ENCODE assay signal across 1 cellular context in the genomic region with DNA sequence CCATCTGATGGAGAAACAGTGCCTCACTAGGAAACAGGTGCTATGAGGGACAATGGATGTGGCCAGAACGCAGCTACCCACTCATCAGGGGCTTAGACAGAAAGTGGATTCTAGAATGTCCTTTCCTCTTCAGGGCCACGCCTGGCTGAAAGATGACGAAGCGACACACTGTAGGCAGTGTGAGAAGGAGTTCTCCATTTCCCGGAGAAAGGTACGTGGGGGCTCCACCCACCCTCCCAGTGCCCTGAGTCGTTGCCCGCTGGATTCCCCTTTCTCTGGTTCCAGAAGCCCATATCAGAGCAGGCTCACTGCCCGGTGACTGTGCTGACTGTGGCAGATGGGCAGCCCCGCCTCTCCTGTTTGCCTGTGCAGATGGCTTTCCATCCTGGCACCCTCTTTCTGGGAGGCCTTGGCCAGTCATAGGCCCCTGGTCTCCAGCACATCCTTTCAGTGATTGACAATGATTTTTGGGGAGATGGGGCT.
TF ChIP-seq lines count a peak whose summit lies in the region.

No MANE protein-coding gene starts in this region.

TF ChIP-seq in H1, 55 proteins besides CTCF, POLR2A, EP300 and RAD21:
- TF ChIP-seq SIRT6 (IDR thresholded peaks at IDR 0.05; ENCODE audit: low read length): no peak
- TF ChIP-seq POU5F1 (IDR thresholded peaks at IDR 0.05; ENCODE audit: low read depth, low read length): no peak
- TF ChIP-seq POLR2AphosphoS5 (IDR thresholded peaks at IDR 0.05; ENCODE audit: low read depth, low read length): 0 out of 2 replicates have a peak, but pooled peaks have one; percentile 62
TF ChIP-seq in H1: peak in this region for 1.
